23 cellular contexts compared by ENCODE assay signal in genomic region chr14:99468836-99469592, GRCh38. TPM values are rescaled to one million over a fixed set of nuclear protein-coding genes. Genes with fewer than 3 reads are reported as not detected.
DNase-seq lines count a peak whose midpoint lies in the region; ATAC-seq and TF ChIP-seq lines count a peak whose summit lies in the region.
"Had no signal": no experiment of that assay in that cellular context is flagged by ENCODE, and none has a peak within 500 bp of the region (broad histone marks: within the 10 kb centered on the region; RNA-seq: fewer than 3 reads in every experiment).

No MANE protein-coding gene starts in this region.

- no peak overlapping the region for H2AK5ac ChIP-seq in IMR-90 (ENCODE audit: low read depth, low read length)

- no peak for TF ChIP-seq RAD21 in IMR-90 (IDR thresholded peaks at IDR 0.05; ENCODE audit: low read length)

- no peak overlapping the region for H4K91ac ChIP-seq in IMR-90 (ENCODE audit: insufficient read depth, low read depth, low read length)

- no peak overlapping the region for H2BK5ac ChIP-seq in IMR-90 (ENCODE audit: low read depth, low read length, poor library complexity, severe bottlenecking)

- H3K9me3 ChIP-seq in IMR-90 (ENCODE audit: control insufficient read depth, insufficient read depth, low read length), result no peaks in the 10 kb centered on the region
- H3K9me3 ChIP-seq: right lobe of liver had no signal

- H3K27me3 ChIP-seq in IMR-90 (ENCODE audit: control insufficient read depth, insufficient read depth, low read length), result no peaks in the 10 kb centered on the region
- H3K27me3 ChIP-seq: right lobe of liver had no signal

- WGBS in IMR-90 (ENCODE audit: extremely low coverage in 2 of 2, insufficient read length in 1 of 2), 2 experiments, result 40% methylated on average over 1 of the region's 8 CpGs; no CpG with 5 or more reads in 1 of the 2 experiments

- ATAC-seq in IMR-90 (ENCODE audit: low read depth) (no peak), WTC11 (no peak)
- ATAC-seq: activated CD4-positive, alpha-beta T cell treated with anti-CD3 and anti-CD28 coated beads for 36 hours; Right ventricle myocardium inferior had no signal

- no TSS peak for BruUV-seq in IMR-90 (replicated peaks; lab: Mats Ljungman, UMichigan)

- no peak for TF ChIP-seq POLR2A in IMR-90 (IDR thresholded peaks at IDR 0.05; ENCODE audit: low read depth, low read length)

- no peak overlapping the region for H3K27ac ChIP-seq in IMR-90 (ENCODE audit: insufficient read depth, low read length)
- H3K27ac ChIP-seq: parathyroid adenoma, right lobe of liver had no signal

- H3K14ac ChIP-seq in IMR-90 (replicated peaks; ENCODE audit: low read depth, low read length), result no peak overlapping the region

- no peak overlapping the region for H4K5ac ChIP-seq in IMR-90 (ENCODE audit: low read depth, low read length)

- H3K36me3 ChIP-seq in IMR-90 (ENCODE audit: control insufficient read depth, insufficient read depth, low read length), result peaks cover 7% of the 10 kb centered on the region

- no peak overlapping the region for H2AK9ac ChIP-seq in IMR-90 (replicated peaks; ENCODE audit: low read depth, low read length, poor library complexity)

- DNase-seq in NCI-H1417 (lab: John Stamatoyannopoulos, UW) (peak in 2 of 3 experiments; percentile 23 to 55), NCI-H1417 treated with DMSO at 0.1 percent for 48 hours (lab: John Stamatoyannopoulos, UW) (no peak), IMR-90 (peak; percentile 32), WTC11 (ENCODE audit: low spot score) (no peak), lung microvascular endothelial cell (ENCODE audit: low read depth in 2 of 2) (peak; percentile 51 to 73), LoVo (ENCODE audit: low spot score) (no peak), HPDE6-E6E7 (ENCODE audit: extremely low spot score) (no peak), glomerular visceral epithelial cell (ENCODE audit: extremely low spot score) (no peak)
- DNase-seq: 8988T; activated CD4-positive, alpha-beta T cell treated with anti-CD3 and anti-CD28 coated beads for 36 hours; activated effector memory CD4-positive, alpha-beta T cell treated with Interleukin-2 at 50 U/mL for 16 hours; EL; erythroblast; foreskin melanocyte; HCEC 1CT; kidney glomerular epithelial cell; mesenchymal stem cell; naive B cell; NCI-H1694 treated with DMSO at 0.1 percent for 48 hours; right lobe of liver; stimulated activated CD4-positive, alpha-beta T cell treated with anti-CD3 and anti-CD28 coated beads, Interleukin-15, amount 100 ng/mL, for 24 hours had no signal

- no peaks in the 10 kb centered on the region for H3K36me3 Mint-ChIP-seq in WTC11

- dilution Hi-C loops in IMR-90 (cut with HindIII; ENCODE audit: low sequenced_read_pairs, unreplicated experiment), result no loop called here

- H3K79me1 ChIP-seq in IMR-90 (ENCODE audit: low read depth in 1 of 2, low read length in 2 of 2), result peaks cover 32 to 76% of the 10 kb centered on the region in 2 experiments

- no peaks in the 10 kb centered on the region for H3K27me3 Mint-ChIP-seq in WTC11 (ENCODE audit: low read depth)
- H3K27me3 Mint-ChIP-seq: activated CD4-positive, alpha-beta T cell treated with anti-CD3 and anti-CD28 coated beads for 36 hours; naive B cell had no signal

- peaks cover 59% of the 10 kb centered on the region for H4K20me1 ChIP-seq in IMR-90 (ENCODE audit: insufficient read depth, low read length)

- no peak overlapping the region for H3K18ac ChIP-seq in IMR-90 (ENCODE audit: low read depth, low read length)

- H3K4me1 ChIP-seq in IMR-90 (ENCODE audit: control insufficient read depth, insufficient read depth, low read length), result peaks cover 3% of the 10 kb centered on the region

- in situ Hi-C loops in IMR-90 (cut with MboI; ENCODE audit: low sequenced_read_pairs), result no loop called here

- H3K9me1 ChIP-seq in IMR-90 (ENCODE audit: insufficient read depth, low read length), result peaks cover 22% of the 10 kb centered on the region

- H3K4me2 ChIP-seq in IMR-90 (ENCODE audit: low read depth, low read length), result no peak overlapping the region

- no peak overlapping the region for H2BK20ac ChIP-seq in IMR-90 (ENCODE audit: low read depth, low read length)

- no peak overlapping the region for H2BK15ac ChIP-seq in IMR-90 (ENCODE audit: low read depth, low read length)

- intact Hi-C loops in IMR-90 (cut with micrococcal nuclease), result no loop called here

- H3K4me1 Mint-ChIP-seq in WTC11, result peaks cover 28% of the 10 kb centered on the region

- CTCF ChIA-PET in IMR-90 (lab: Yijun Ruan, JAX), result no interaction called here
- CTCF ChIA-PET in WTC11 (lab: Charles Lee), result interaction anchor here (0.9 kb wide), 1 partner anchor 149 kb away, joined by 3 read pairs; no protein-coding TSS in a partner anchor

- H4K8ac ChIP-seq in IMR-90 (ENCODE audit: low read depth in 2 of 2, low read length in 2 of 2), result no peak overlapping the region

- H3K9ac ChIP-seq in IMR-90 (ENCODE audit: low read depth, low read length), result no peak overlapping the region
- H3K9ac ChIP-seq: parathyroid adenoma had no signal

- no peak for TF ChIP-seq CTCF in IMR-90 (conservative IDR thresholded peaks at IDR 0.05; ENCODE audit: low read depth, low read length)
- TF ChIP-seq CTCF in WTC11 (IDR thresholded peaks at IDR 0.05), result no peak

- no peak overlapping the region for H2AFZ ChIP-seq in IMR-90 (replicated peaks; ENCODE audit: low read length, poor library complexity)
- H2AFZ ChIP-seq: parathyroid adenoma had no signal

- no peak overlapping the region for H3K4me3 Mint-ChIP-seq in WTC11
- H3K4me3 Mint-ChIP-seq: activated CD4-positive, alpha-beta T cell treated with anti-CD3 and anti-CD28 coated beads for 36 hours; naive B cell had no signal

- H3K56ac ChIP-seq in IMR-90 (ENCODE audit: extremely low read depth, insufficient read depth, low read length), result no peak overlapping the region

- POLR2A ChIA-PET in IMR-90 (lab: Charles Lee; ENCODE audit: unreplicated experiment) (no interaction called here), WTC11 (lab: Charles Lee) (no interaction called here)

- no peaks in the 10 kb centered on the region for H3K9me3 Mint-ChIP-seq in WTC11
- H3K9me3 Mint-ChIP-seq: naive B cell had no signal

- no peak overlapping the region for H3K4me3 ChIP-seq in IMR-90 (ENCODE audit: insufficient read depth, low read depth, low read length)
- H3K4me3 ChIP-seq: right lobe of liver had no signal

- no peak overlapping the region for H2BK120ac ChIP-seq in IMR-90 (ENCODE audit: low read depth, low read length)

- no peak overlapping the region for H3K4ac ChIP-seq in IMR-90 (ENCODE audit: low read depth, low read length)

- peak overlapping the region; percentile 54 for H3K27ac Mint-ChIP-seq in WTC11
- H3K27ac Mint-ChIP-seq: activated CD4-positive, alpha-beta T cell treated with anti-CD3 and anti-CD28 coated beads for 36 hours had no signal

- no peak overlapping the region for H3K23ac ChIP-seq in IMR-90 (ENCODE audit: low read depth, low read length)

TF ChIP-seq in IMR-90, 13 proteins besides CTCF, POLR2A, EP300 and RAD21 (continues in another document):
- TF ChIP-seq CHD1 (IDR thresholded peaks at IDR 0.05; ENCODE audit: low read depth, low read length) (no peak), USF2 (IDR thresholded peaks at IDR 0.05; ENCODE audit: low read depth, low read length) (no peak), CEBPB (IDR thresholded peaks at IDR 0.05; ENCODE audit: low read depth, low read length) (no peak), NFE2L2 (IDR thresholded peaks at IDR 0.05; ENCODE audit: low read depth, low read length) (no peak), MAZ (IDR thresholded peaks at IDR 0.05; ENCODE audit: borderline replicate concordance, low read depth, low read length) (no peak)

TF ChIP-seq in WTC11, 78 proteins besides CTCF, POLR2A, EP300 and RAD21 (continues in another document):
- TF ChIP-seq FOXK1 (CRISPR knock-in tag; IDR thresholded peaks at IDR 0.05) (no peak), PRRX2 (CRISPR knock-in tag; IDR thresholded peaks at IDR 0.05) (no peak), ZNF671 (CRISPR knock-in tag; IDR thresholded peaks at IDR 0.05) (no peak), RELA (CRISPR knock-in tag; IDR thresholded peaks at IDR 0.05; ENCODE audit: borderline replicate concordance) (no peak), SMAD4 (CRISPR knock-in tag; IDR thresholded peaks at IDR 0.05) (no peak), MAX (CRISPR knock-in tag; IDR thresholded peaks at IDR 0.05) (no peak), ZSCAN18 (CRISPR knock-in tag; IDR thresholded peaks at IDR 0.05) (no peak), ZNF121 (CRISPR knock-in tag; IDR thresholded peaks at IDR 0.05) (no peak)
- TF ChIP-seq, protein P1, sequence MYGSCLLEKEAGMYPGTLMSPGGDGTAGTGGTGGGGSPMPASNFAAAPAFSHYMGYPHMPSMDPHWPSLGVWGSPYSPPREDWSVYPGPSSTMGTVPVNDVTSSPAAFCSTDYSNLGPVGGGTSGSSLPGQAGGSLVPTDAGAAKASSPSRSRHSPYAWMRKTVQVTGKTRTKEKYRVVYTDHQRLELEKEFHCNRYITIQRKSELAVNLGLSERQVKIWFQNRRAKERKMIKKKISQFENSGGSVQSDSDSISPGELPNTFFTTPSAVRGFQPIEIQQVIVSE (CRISPR knock-in tag; IDR thresholded peaks at IDR 0.05; ENCODE audit: borderline replicate concordance), result no peak

RNA-seq across cellular contexts. Expression of gene SETD3, which starts 11.6 kb away (rescaled TPM):
- total RNA-seq in IMR-90 (2012; rRNA removed) (31.9 and 35.0 TPM in 2 replicates), WTC11 (2021) (46.9 to 53.1 TPM (median 49.3 TPM) in 3 replicates), lung microvascular endothelial cell (38.4 and 57.9 TPM in 2 replicates)
- 15.9 and 18.8 TPM in 2 replicates for polyA plus RNA-seq in IMR-90 (2012; rRNA removed)
- polyA plus RNA-seq in IMR-90 (2012; cell fraction: cytosol; rRNA removed), result 5.3 and 7.6 TPM in 2 replicates
- polyA plus RNA-seq in IMR-90 (2012; cell fraction: nucleus; rRNA removed; ENCODE audit: low replicate concordance), result 1.7 and 11.2 TPM in 2 replicates

RNA-seq across cellular contexts. Expression of gene CCNK, which starts 12.2 kb away (rescaled TPM):
- 18.8 and 33.1 TPM in 2 replicates for total RNA-seq in IMR-90 (2012; rRNA removed)
- polyA plus RNA-seq in IMR-90 (2012; rRNA removed), result 25.0 and 38.3 TPM in 2 replicates
- polyA plus RNA-seq in IMR-90 (2012; cell fraction: cytosol; rRNA removed), result 9.1 and 12.6 TPM in 2 replicates
- polyA plus RNA-seq in IMR-90 (2012; cell fraction: nucleus; rRNA removed; ENCODE audit: low replicate concordance), result 14.4 and 41.8 TPM in 2 replicates
- 70.1 to 84.7 TPM (median 70.3 TPM) in 3 replicates for total RNA-seq in WTC11 (2021)
- 25.6 and 28.1 TPM in 2 replicates for total RNA-seq in lung microvascular endothelial cell

Comparison
In these comparisons a context has a peak if more than half of its experiments do, and no peak if none do; other contexts are left out.
1. DNase-seq: peak in NCI-H1417 (2 of 3), IMR-90 (single experiment) and lung microvascular endothelial cell (2 of 2); none in NCI-H1417 treated with DMSO at 0.1 percent for 48 hours (single experiment), WTC11 (single experiment), LoVo (single experiment), HPDE6-E6E7 (single experiment) and glomerular visceral epithelial cell (single experiment).